ENCODE assay signal across 20 cellular contexts in genomic region chr6:79584332-79584731, GRCh38.
"Had no signal": no experiment of that assay in that cellular context is flagged by ENCODE, and none has a peak within 500 bp of the region (broad histone marks: within the 10 kb centered on the region; RNA-seq: fewer than 3 reads in every experiment).

No MANE protein-coding gene starts in this region.

- H3K4me3 Mint-ChIP-seq: naive thymus-derived CD4-positive, alpha-beta T cell; nephron progenitor cell had no signal

- H3K4me1 Mint-ChIP-seq: naive thymus-derived CD4-positive, alpha-beta T cell; nephron progenitor cell had no signal

- ATAC-seq: foreskin keratinocyte; left colon; left ventricle myocardium superior; naive thymus-derived CD4-positive, alpha-beta T cell had no signal

- DNase-seq: colonic mucosa; dermis blood vessel endothelial cell; erythroblast; foreskin keratinocyte; left colon; left ventricle myocardium superior; mesenchymal stem cell; naive thymus-derived CD4-positive, alpha-beta T cell; nephron progenitor cell; sigmoid colon; stimulated activated CD4-positive, alpha-beta T cell treated with anti-CD3 and anti-CD28 coated beads, Interleukin-2, amount 100 ng/mL, for 24 hours; stimulated activated CD4-positive, alpha-beta T cell treated with anti-CD3 and anti-CD28 coated beads, Interleukin-4, amount 100 ng/mL, for 4 hours; stimulated activated naive CD4-positive, alpha-beta T cell; stomach; substantia nigra; trophoblast cell had no signal

- H3K9me3 ChIP-seq: colonic mucosa, neutrophil, thoracic aorta had no signal

- H3K27me3 ChIP-seq: colonic mucosa, foreskin keratinocyte, neutrophil, sigmoid colon, stomach had no signal

- H3K4me1 ChIP-seq: colonic mucosa, foreskin keratinocyte, sigmoid colon, stomach had no signal

- H3K27ac ChIP-seq: colonic mucosa, foreskin keratinocyte, neutrophil, sigmoid colon, skin epidermis, stomach, thoracic aorta had no signal

- H3K36me3 ChIP-seq: colonic mucosa, neutrophil, sigmoid colon, stomach, thoracic aorta had no signal

- H3K27ac Mint-ChIP-seq: naive thymus-derived CD4-positive, alpha-beta T cell; nephron progenitor cell had no signal

- H3K4me3 ChIP-seq: colonic mucosa, lung, sigmoid colon, skin epidermis, stomach, thoracic aorta had no signal
